Comparison of ENCODE assay signal across 1 cellular context in genomic region chr6:148565931-148566663, GRCh38.
TF ChIP-seq lines count a peak whose summit lies in the region.

No MANE protein-coding gene starts in this region.

TF ChIP-seq in H1, 55 proteins besides CTCF, POLR2A, EP300 and RAD21 (continued from another document):
- TF ChIP-seq, protein P1, sequence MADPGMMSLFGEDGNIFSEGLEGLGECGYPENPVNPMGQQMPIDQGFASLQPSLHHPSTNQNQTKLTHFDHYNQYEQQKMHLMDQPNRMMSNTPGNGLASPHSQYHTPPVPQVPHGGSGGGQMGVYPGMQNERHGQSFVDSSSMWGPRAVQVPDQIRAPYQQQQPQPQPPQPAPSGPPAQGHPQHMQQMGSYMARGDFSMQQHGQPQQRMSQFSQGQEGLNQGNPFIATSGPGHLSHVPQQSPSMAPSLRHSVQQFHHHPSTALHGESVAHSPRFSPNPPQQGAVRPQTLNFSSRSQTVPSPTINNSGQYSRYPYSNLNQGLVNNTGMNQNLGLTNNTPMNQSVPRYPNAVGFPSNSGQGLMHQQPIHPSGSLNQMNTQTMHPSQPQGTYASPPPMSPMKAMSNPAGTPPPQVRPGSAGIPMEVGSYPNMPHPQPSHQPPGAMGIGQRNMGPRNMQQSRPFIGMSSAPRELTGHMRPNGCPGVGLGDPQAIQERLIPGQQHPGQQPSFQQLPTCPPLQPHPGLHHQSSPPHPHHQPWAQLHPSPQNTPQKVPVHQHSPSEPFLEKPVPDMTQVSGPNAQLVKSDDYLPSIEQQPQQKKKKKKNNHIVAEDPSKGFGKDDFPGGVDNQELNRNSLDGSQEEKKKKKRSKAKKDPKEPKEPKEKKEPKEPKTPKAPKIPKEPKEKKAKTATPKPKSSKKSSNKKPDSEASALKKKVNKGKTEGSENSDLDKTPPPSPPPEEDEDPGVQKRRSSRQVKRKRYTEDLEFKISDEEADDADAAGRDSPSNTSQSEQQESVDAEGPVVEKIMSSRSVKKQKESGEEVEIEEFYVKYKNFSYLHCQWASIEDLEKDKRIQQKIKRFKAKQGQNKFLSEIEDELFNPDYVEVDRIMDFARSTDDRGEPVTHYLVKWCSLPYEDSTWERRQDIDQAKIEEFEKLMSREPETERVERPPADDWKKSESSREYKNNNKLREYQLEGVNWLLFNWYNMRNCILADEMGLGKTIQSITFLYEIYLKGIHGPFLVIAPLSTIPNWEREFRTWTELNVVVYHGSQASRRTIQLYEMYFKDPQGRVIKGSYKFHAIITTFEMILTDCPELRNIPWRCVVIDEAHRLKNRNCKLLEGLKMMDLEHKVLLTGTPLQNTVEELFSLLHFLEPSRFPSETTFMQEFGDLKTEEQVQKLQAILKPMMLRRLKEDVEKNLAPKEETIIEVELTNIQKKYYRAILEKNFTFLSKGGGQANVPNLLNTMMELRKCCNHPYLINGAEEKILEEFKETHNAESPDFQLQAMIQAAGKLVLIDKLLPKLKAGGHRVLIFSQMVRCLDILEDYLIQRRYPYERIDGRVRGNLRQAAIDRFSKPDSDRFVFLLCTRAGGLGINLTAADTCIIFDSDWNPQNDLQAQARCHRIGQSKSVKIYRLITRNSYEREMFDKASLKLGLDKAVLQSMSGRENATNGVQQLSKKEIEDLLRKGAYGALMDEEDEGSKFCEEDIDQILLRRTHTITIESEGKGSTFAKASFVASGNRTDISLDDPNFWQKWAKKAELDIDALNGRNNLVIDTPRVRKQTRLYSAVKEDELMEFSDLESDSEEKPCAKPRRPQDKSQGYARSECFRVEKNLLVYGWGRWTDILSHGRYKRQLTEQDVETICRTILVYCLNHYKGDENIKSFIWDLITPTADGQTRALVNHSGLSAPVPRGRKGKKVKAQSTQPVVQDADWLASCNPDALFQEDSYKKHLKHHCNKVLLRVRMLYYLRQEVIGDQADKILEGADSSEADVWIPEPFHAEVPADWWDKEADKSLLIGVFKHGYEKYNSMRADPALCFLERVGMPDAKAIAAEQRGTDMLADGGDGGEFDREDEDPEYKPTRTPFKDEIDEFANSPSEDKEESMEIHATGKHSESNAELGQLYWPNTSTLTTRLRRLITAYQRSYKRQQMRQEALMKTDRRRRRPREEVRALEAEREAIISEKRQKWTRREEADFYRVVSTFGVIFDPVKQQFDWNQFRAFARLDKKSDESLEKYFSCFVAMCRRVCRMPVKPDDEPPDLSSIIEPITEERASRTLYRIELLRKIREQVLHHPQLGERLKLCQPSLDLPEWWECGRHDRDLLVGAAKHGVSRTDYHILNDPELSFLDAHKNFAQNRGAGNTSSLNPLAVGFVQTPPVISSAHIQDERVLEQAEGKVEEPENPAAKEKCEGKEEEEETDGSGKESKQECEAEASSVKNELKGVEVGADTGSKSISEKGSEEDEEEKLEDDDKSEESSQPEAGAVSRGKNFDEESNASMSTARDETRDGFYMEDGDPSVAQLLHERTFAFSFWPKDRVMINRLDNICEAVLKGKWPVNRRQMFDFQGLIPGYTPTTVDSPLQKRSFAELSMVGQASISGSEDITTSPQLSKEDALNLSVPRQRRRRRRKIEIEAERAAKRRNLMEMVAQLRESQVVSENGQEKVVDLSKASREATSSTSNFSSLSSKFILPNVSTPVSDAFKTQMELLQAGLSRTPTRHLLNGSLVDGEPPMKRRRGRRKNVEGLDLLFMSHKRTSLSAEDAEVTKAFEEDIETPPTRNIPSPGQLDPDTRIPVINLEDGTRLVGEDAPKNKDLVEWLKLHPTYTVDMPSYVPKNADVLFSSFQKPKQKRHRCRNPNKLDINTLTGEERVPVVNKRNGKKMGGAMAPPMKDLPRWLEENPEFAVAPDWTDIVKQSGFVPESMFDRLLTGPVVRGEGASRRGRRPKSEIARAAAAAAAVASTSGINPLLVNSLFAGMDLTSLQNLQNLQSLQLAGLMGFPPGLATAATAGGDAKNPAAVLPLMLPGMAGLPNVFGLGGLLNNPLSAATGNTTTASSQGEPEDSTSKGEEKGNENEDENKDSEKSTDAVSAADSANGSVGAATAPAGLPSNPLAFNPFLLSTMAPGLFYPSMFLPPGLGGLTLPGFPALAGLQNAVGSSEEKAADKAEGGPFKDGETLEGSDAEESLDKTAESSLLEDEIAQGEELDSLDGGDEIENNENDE (IDR thresholded peaks at IDR 0.05; ENCODE audit: insufficient replicate concordance, low read length): no peak
- TF ChIP-seq JUN (IDR thresholded peaks at IDR 0.05; ENCODE audit: low read depth, low read length): no peak
- TF ChIP-seq BACH1 (IDR thresholded peaks at IDR 0.05; ENCODE audit: low read length): no peak
- no peak for TF ChIP-seq NRF1 (IDR thresholded peaks at IDR 0.05; ENCODE audit: low read depth, low read length)
- TF ChIP-seq SIN3A (conservative IDR thresholded peaks at IDR 0.05 in 1 of 2, IDR thresholded peaks at IDR 0.05 in 1 of 2; ENCODE audit: low read depth in 1 of 2, low read length in 2 of 2): no peak
- no peak for TF ChIP-seq SIRT6 (IDR thresholded peaks at IDR 0.05; ENCODE audit: low read length)
- no peak for TF ChIP-seq SP1 (IDR thresholded peaks at IDR 0.05; ENCODE audit: low read depth, low read length)
- no peak for TF ChIP-seq RNF2 (IDR thresholded peaks at IDR 0.05; ENCODE audit: borderline replicate concordance, low read depth, low read length, missing control alignments, poor library complexity, severe bottlenecking)
- TF ChIP-seq CTBP2 (IDR thresholded peaks at IDR 0.05; ENCODE audit: borderline replicate concordance, insufficient read depth, insufficient read length, low read length): no peak
- no peak for TF ChIP-seq RXRA (IDR thresholded peaks at IDR 0.05; ENCODE audit: insufficient read depth, low read depth, low read length)
- TF ChIP-seq SP4 (IDR thresholded peaks at IDR 0.05; ENCODE audit: low read length): no peak
- TF ChIP-seq CEBPB (IDR thresholded peaks at IDR 0.05; ENCODE audit: low read depth, low read length): no peak
- no peak for TF ChIP-seq SUZ12 (IDR thresholded peaks at IDR 0.05; ENCODE audit: low read length)
